In genomic region chr6:56259163-56259562, GRCh38 we compare ENCODE assay signal across 13 cellular contexts. TPM values are rescaled to one million over a fixed set of nuclear protein-coding genes. Genes with fewer than 3 reads are reported as not detected.
DNase-seq lines count a peak whose midpoint lies in the region; ATAC-seq and TF ChIP-seq lines count a peak whose summit lies in the region.
"Had no signal": no experiment of that assay in that cellular context is flagged by ENCODE, and none has a peak within 500 bp of the region (broad histone marks: within the 10 kb centered on the region; RNA-seq: fewer than 3 reads in every experiment).

No MANE protein-coding gene starts in this region.

- no peak overlapping the region for H3K9ac ChIP-seq in H9 (ENCODE audit: extremely low read depth, insufficient read length, low read length)

- H4K8ac ChIP-seq in H9 (replicated peaks; ENCODE audit: insufficient read length, low read depth, low read length) = no peak overlapping the region

- H2BK20ac ChIP-seq in H9 (ENCODE audit: low read depth, low read length, poor library complexity, severe bottlenecking) = no peak overlapping the region

- H3K27me3 ChIP-seq in SJCRH30 = no peaks in the 10 kb centered on the region
- H3K27me3 ChIP-seq in brain microvascular endothelial cell (replicated peaks) = no peaks in the 10 kb centered on the region
- H3K27me3 ChIP-seq in H9 (ENCODE audit: insufficient read depth, low read length) = no peaks in the 10 kb centered on the region

- H3K4me1 ChIP-seq in SJCRH30 = peaks cover 33% of the 10 kb centered on the region
- peaks cover 3% of the 10 kb centered on the region; the same call in 1 of the 2 replicates for H3K4me1 ChIP-seq in H9 (ENCODE audit: insufficient read depth, low read length)

- H3K36me3 ChIP-seq in SJCRH30 (no peaks in the 10 kb centered on the region), brain microvascular endothelial cell (replicated peaks) (no peaks in the 10 kb centered on the region)

- H3T11ph ChIP-seq in H9 (ENCODE audit: low read length) = no peak overlapping the region

- H2BK120ac ChIP-seq in H9 (ENCODE audit: low read depth, low read length, poor library complexity, severe bottlenecking) = no peak overlapping the region

- peaks cover 4% of the 10 kb centered on the region for H3K27me3 Mint-ChIP-seq in mesothelial cell of epicardium (ENCODE audit: low read depth)
- H3K27me3 Mint-ChIP-seq in H9 (ENCODE audit: low read depth) = no peaks in the 10 kb centered on the region

- H3K4me1 Mint-ChIP-seq in mesothelial cell of epicardium (peaks cover 49% of the 10 kb centered on the region), H9 (peaks cover 5 to 7% of the 10 kb centered on the region in 2 experiments; a peak in 3 of 4 replicates)

- no peak overlapping the region for H3K23ac ChIP-seq in H9 (ENCODE audit: insufficient read length, low read depth, low read length)

- peak; percentile 16 to 37 for DNase-seq in SJCRH30
- peak; percentile 48 for DNase-seq in brain microvascular endothelial cell
- no peak for DNase-seq in mesothelial cell of epicardium (ENCODE audit: low spot score in 2 of 2, unreplicated experiment in 2 of 2)
- DNase-seq in H9 = no peak
- no peak for DNase-seq in HT-29 (ENCODE audit: low spot score)
- DNase-seq in AG20443 (ENCODE audit: low spot score) = no peak
- DNase-seq: ACHN, AML-193, NCI-H2081 treated with DMSO at 0.1 percent for 48 hours, OCI-M1, Right ventricle myocardium superior had no signal

- H3K79me1 ChIP-seq in H9 (ENCODE audit: insufficient read depth, low read depth, low read length, poor library complexity, severe bottlenecking) = no peaks in the 10 kb centered on the region

- no peak for ATAC-seq in GM18861 (IDR thresholded peaks at IDR 0.05; ENCODE audit: unreplicated experiment)

- no peak overlapping the region for H4K91ac ChIP-seq in H9 (ENCODE audit: insufficient read length, low read depth, low read length)

- H3K9me3 ChIP-seq in SJCRH30 (replicated peaks) (no peaks in the 10 kb centered on the region), H9 (ENCODE audit: control insufficient read depth, low read depth, low read length) (no peaks in the 10 kb centered on the region)

- no peak overlapping the region for H2AK5ac ChIP-seq in H9 (ENCODE audit: insufficient read length, low read length)

- TF ChIP-seq CTCF in brain microvascular endothelial cell (IDR thresholded peaks at IDR 0.05; ENCODE audit: low read depth, low read length, missing control alignments) (no peak), mesothelial cell of epicardium (IDR thresholded peaks at IDR 0.05; ENCODE audit: unreplicated experiment) (no peak), H9 (conservative IDR thresholded peaks at IDR 0.05) (no peak)

- H2BK15ac ChIP-seq in H9 (ENCODE audit: low read depth, low read length) = no peak overlapping the region

- H2BK5ac ChIP-seq in H9 (ENCODE audit: insufficient read length, low read length) = no peak overlapping the region

- no peak overlapping the region for H2AFZ ChIP-seq in H9 (ENCODE audit: low read length)

- no peaks in the 10 kb centered on the region for H4K20me1 ChIP-seq in H9 (ENCODE audit: control insufficient read depth, insufficient read depth, insufficient read length)

- no peak overlapping the region for H3K4ac ChIP-seq in H9 (ENCODE audit: low read depth, low read length)

- H2BK12ac ChIP-seq in H9 (ENCODE audit: insufficient read length, low read depth, low read length) = no peak overlapping the region

- no peak overlapping the region for H3K4me2 ChIP-seq in H9 (ENCODE audit: insufficient read depth, insufficient read length, low read length)

- WGBS in H9 (ENCODE audit: extremely low coverage, insufficient read length, low lambda C conversion rate) = no CpG with 5 or more reads among the region's 2 CpGs

- no peak overlapping the region for H3K18ac ChIP-seq in H9 (ENCODE audit: insufficient read length, low read depth, low read length)

- H3K36me3 Mint-ChIP-seq in mesothelial cell of epicardium (no peaks in the 10 kb centered on the region), H9 (ENCODE audit: insufficient read depth in 1 of 3, low read depth in 3 of 3) (no peaks in the 10 kb centered on the region)

- H3K27ac Mint-ChIP-seq in mesothelial cell of epicardium = peak overlapping the region; percentile 36
- H3K27ac Mint-ChIP-seq in H9 = no peak overlapping the region; a peak in 1 of 7 replicates

- H3K23me2 ChIP-seq in H9 (ENCODE audit: insufficient read length, low read depth, low read length, poor library complexity, severe bottlenecking) = no peaks in the 10 kb centered on the region

- no peak overlapping the region for H3K56ac ChIP-seq in H9 (ENCODE audit: insufficient read length, low read depth, low read length)

- H3K27ac ChIP-seq in SJCRH30 (peak overlapping the region; percentile 24; the same call in 1 of the 2 replicates), brain microvascular endothelial cell (no peak overlapping the region), H9 (ENCODE audit: insufficient read length, low read depth, low read length) (no peak overlapping the region)
- H3K27ac ChIP-seq: C4-2B had no signal

- H4K5ac ChIP-seq in H9 (ENCODE audit: insufficient read length, low read depth, low read length) = no peak overlapping the region

- no peak overlapping the region for H3K4me3 Mint-ChIP-seq in mesothelial cell of epicardium
- H3K4me3 Mint-ChIP-seq in H9 = no peak overlapping the region

- H3K9me3 Mint-ChIP-seq in mesothelial cell of epicardium = no peaks in the 10 kb centered on the region
- H3K9me3 Mint-ChIP-seq in H9 = no peaks in the 10 kb centered on the region

- no peak overlapping the region for H3K14ac ChIP-seq in H9 (ENCODE audit: insufficient read depth, low read length)

- in situ Hi-C loops in brain microvascular endothelial cell (cut with HindIII; ENCODE audit: low pct_ligation_motif_present, low sequenced_read_pairs) = no loop called here

- H3K4me3 ChIP-seq in SJCRH30 (no peak overlapping the region), brain microvascular endothelial cell (ENCODE audit: low read depth, low read length) (no peak overlapping the region)

- H3K79me2 ChIP-seq in H9 (ENCODE audit: insufficient read depth, low read length) = no peaks in the 10 kb centered on the region

RNA-seq across cellular contexts. Expression of gene COL21A1, which starts 11.8 kb away (rescaled TPM):
- total RNA-seq in SJCRH30 (2014; rRNA removed; shearing (Covaris generic)) = 1.2 and 1.6 TPM in 2 replicates
- total RNA-seq in mesothelial cell of epicardium (14.4 to 17.5 TPM (median 16.6 TPM) in 3 replicates), H9 (2021) (1.4 and 1.8 TPM in 2 replicates)
- 0.18 TPM in 1 of 2 replicates, not detected in the other for total RNA-seq in HT-29 (2014; rRNA removed; shearing (Covaris generic))

Comparison
In these comparisons a context has a peak if more than half of its experiments do, and no peak if none do; other contexts are left out.
1. DNase-seq: peak in SJCRH30 (2 of 2) and brain microvascular endothelial cell (single experiment); none in mesothelial cell of epicardium (0 of 2), H9 (single experiment), HT-29 (single experiment) and AG20443 (single experiment).